1 cellular context compared by ENCODE assay signal in genomic region chr12:110333201-110333600, GRCh38.
TF ChIP-seq lines count a peak whose summit lies in the region.

No MANE protein-coding gene starts in this region.

TF ChIP-seq in HEK293, 187 proteins besides CTCF, POLR2A, EP300 and RAD21 (continued from another document):
- no peak for TF ChIP-seq ZNF148 (tag by site-specific recombination; IDR thresholded peaks at IDR 0.05; ENCODE audit: borderline replicate concordance)
- TF ChIP-seq ZNF692 (tag by site-specific recombination; IDR thresholded peaks at IDR 0.05): peak; percentile 64
- TF ChIP-seq ZNF112 (tag by site-specific recombination; IDR thresholded peaks at IDR 0.05): no peak
- no peak for TF ChIP-seq PBX3 (CRISPR knock-in tag; IDR thresholded peaks at IDR 0.05)
